8 cellular contexts compared by ENCODE assay signal in genomic region chr1:38046333-38046883, GRCh38. TPM values are rescaled to one million over a fixed set of nuclear protein-coding genes. Genes with fewer than 3 reads are reported as not detected.
DNase-seq lines count a peak whose midpoint lies in the region; ATAC-seq and TF ChIP-seq lines count a peak whose summit lies in the region.

POU3F1 (minus strand) TSS chr1:38046793; CDS start chr1:38046743, 50 bp downstream.

- CTCF ChIA-PET in A673 (lab: Charles Lee) = interaction anchor here (0.6 to 1.3 kb wide), 5 partner anchors 14 to 539 kb away, joined by 3 to 7 read pairs (median 4); no protein-coding TSS in a partner anchor

- H3K4me3 ChIP-seq in A673 (ENCODE audit: low read depth, low read length, poor library complexity, severe bottlenecking) (peak within 1 kb of the TSS; percentile 97), OCI-LY3 (ENCODE audit: low read length) (peak within 1 kb of the TSS; percentile 99), ectodermal cell (ENCODE audit: insufficient read depth, low read depth, low read length) (peak within 1 kb of the TSS; percentile 89), neural progenitor cell (peak within 1 kb of the TSS; percentile 92)

- intact Hi-C loops in A673 (cut with micrococcal nuclease; ENCODE audit: unreplicated experiment) = loop anchor here (5.0 kb wide), 1 partner anchor 681 kb away; no protein-coding TSS in a partner anchor

- BruUV-seq in A673 (replicated peaks; lab: Mats Ljungman, UMichigan) = no TSS peak

- H3K27me3 Mint-ChIP-seq in neural progenitor cell (ENCODE audit: insufficient read depth, low read depth) = peaks cover 44% of the 10 kb centered on the region

- H3K9ac ChIP-seq in OCI-LY3 (ENCODE audit: low read length) = peak within 1 kb of the TSS; percentile 99
- peak within 1 kb of the TSS; percentile 45 for H3K9ac ChIP-seq in neural progenitor cell

- H3K4me2 ChIP-seq in OCI-LY3 (ENCODE audit: low read length) (peak within 1 kb of the TSS; percentile 89), neural progenitor cell (peak within 1 kb of the TSS; percentile 99)

- H3K9me3 ChIP-seq in A673 (ENCODE audit: low read depth, low read length, poor library complexity, severe bottlenecking) = no peaks in the 10 kb centered on the region
- no peaks in the 10 kb centered on the region for H3K9me3 ChIP-seq in OCI-LY3 (ENCODE audit: insufficient read depth, low read length)
- no peaks in the 10 kb centered on the region for H3K9me3 ChIP-seq in ectodermal cell (ENCODE audit: control insufficient read depth, low read length)
- no peaks in the 10 kb centered on the region for H3K9me3 ChIP-seq in neural progenitor cell (ENCODE audit: low read depth)

- H3K4me1 ChIP-seq in A673 (ENCODE audit: insufficient read depth, low read length, poor library complexity, severe bottlenecking) = peaks cover 37% of the 10 kb centered on the region
- H3K4me1 ChIP-seq in OCI-LY3 (ENCODE audit: low read length) = peaks cover 28% of the 10 kb centered on the region
- peaks cover 31% of the 10 kb centered on the region for H3K4me1 ChIP-seq in ectodermal cell (ENCODE audit: control insufficient read depth, insufficient read depth, low read length)
- peaks cover 55% of the 10 kb centered on the region for H3K4me1 ChIP-seq in neural progenitor cell

- H3K36me3 ChIP-seq in A673 (ENCODE audit: insufficient read depth, low read length, poor library complexity, severe bottlenecking) = peaks cover 42% of the 10 kb centered on the region
- H3K36me3 ChIP-seq in OCI-LY3 (replicated peaks; ENCODE audit: low read depth, low read length) = peaks cover 67% of the 10 kb centered on the region
- H3K36me3 ChIP-seq in ectodermal cell (ENCODE audit: control insufficient read depth, insufficient read depth, low read length) = peaks cover 6% of the 10 kb centered on the region
- no peaks in the 10 kb centered on the region for H3K36me3 ChIP-seq in neural progenitor cell

- 0 to 1% methylated on average over 92 of the region's 92 CpGs for WGBS in ectodermal cell, 2 experiments

- H3F3A ChIP-seq in neural progenitor cell (ENCODE audit: low read depth) = peaks cover 54% of the 10 kb centered on the region

- peak; percentile 15 for ATAC-seq in GM19463 (IDR thresholded peaks at IDR 0.05; ENCODE audit: unreplicated experiment)

- peaks cover 60% of the 10 kb centered on the region for H3K4me1 Mint-ChIP-seq in neural progenitor cell

- H3K9me3 Mint-ChIP-seq in neural progenitor cell = no peaks in the 10 kb centered on the region

- TF ChIP-seq CTCF in A673 (conservative IDR thresholded peaks at IDR 0.05; ENCODE audit: low read depth, low read length) (no peak), OCI-LY3 (IDR thresholded peaks at IDR 0.05; ENCODE audit: low read depth, low read length) (no peak), neural progenitor cell (IDR thresholded peaks at IDR 0.05) (no peak)

- POLR2A ChIA-PET in A673 (lab: Charles Lee; ENCODE audit: low non-redundant PET) = interaction anchor here (0.5 to 1.1 kb wide), 7 partner anchors 18 to 294 kb away, joined by 3 to 7 read pairs (median 4); no protein-coding TSS in a partner anchor

- peaks cover 10% of the 10 kb centered on the region for H3K36me3 Mint-ChIP-seq in neural progenitor cell

- no peaks in the 10 kb centered on the region for H3K27me3 ChIP-seq in A673 (replicated peaks; ENCODE audit: insufficient read depth, low read depth, low read length, poor library complexity)
- no peaks in the 10 kb centered on the region for H3K27me3 ChIP-seq in OCI-LY3 (ENCODE audit: low read depth, low read length)
- H3K27me3 ChIP-seq in ectodermal cell (ENCODE audit: control insufficient read depth, insufficient read depth, low read length, poor library complexity, severe bottlenecking) = peaks cover 35% of the 10 kb centered on the region
- H3K27me3 ChIP-seq in neural progenitor cell = no peaks in the 10 kb centered on the region

- H3K27ac ChIP-seq in A673 (ENCODE audit: low read depth, low read length, poor library complexity, severe bottlenecking) = peak within 1 kb of the TSS; percentile 93
- peak within 1 kb of the TSS; percentile 98 for H3K27ac ChIP-seq in OCI-LY3 (ENCODE audit: low read length)
- H3K27ac ChIP-seq in ectodermal cell (ENCODE audit: insufficient read depth, low read depth, low read length, poor library complexity, severe bottlenecking) = no peak within 1 kb of the TSS
- peak within 1 kb of the TSS; percentile 18 for H3K27ac ChIP-seq in neural progenitor cell

- peaks cover 98% of the 10 kb centered on the region for H3K79me2 ChIP-seq in OCI-LY3 (ENCODE audit: low read length)
- H3K79me2 ChIP-seq in neural progenitor cell (ENCODE audit: low read depth) = peaks cover 97% of the 10 kb centered on the region

- H3K27ac Mint-ChIP-seq in neural progenitor cell = no peak within 1 kb of the TSS

- no peak within 1 kb of the TSS for H2AFZ ChIP-seq in OCI-LY3 (ENCODE audit: low read depth, low read length)
- H2AFZ ChIP-seq in neural progenitor cell (replicated peaks) = no peak within 1 kb of the TSS

- DNase-seq in A673 (ENCODE audit: low spot score) (no peak), neural progenitor cell (ENCODE audit: low spot score) (peak; percentile 97), AG20443 (ENCODE audit: low spot score) (no peak), NCI-H226 (no peak), SK-N-DZ (ENCODE audit: low spot score) (no peak)

- peak within 1 kb of the TSS; percentile 87 for H3K4me3 Mint-ChIP-seq in neural progenitor cell

- H4K20me1 ChIP-seq in OCI-LY3 (ENCODE audit: insufficient read depth, low read length) (peaks cover 9% of the 10 kb centered on the region; the same call in 1 of the 2 replicates), neural progenitor cell (ENCODE audit: low read depth) (peaks cover 87% of the 10 kb centered on the region)

RNA-seq across cellular contexts. Expression of gene POU3F1, which starts in this region (rescaled TPM):
- total RNA-seq in A673 (2021) = 83.3 and 92.9 TPM in 2 replicates
- 22.3 TPM for polyA plus RNA-seq in ectodermal cell (2013, experiment 1 of 4)
- polyA plus RNA-seq in ectodermal cell (2013, experiment 2 of 4) = 38.8 TPM
- polyA plus RNA-seq in ectodermal cell (2013, experiment 3 of 4) = 38.7 TPM
- polyA plus RNA-seq in ectodermal cell (2013, experiment 4 of 4) = 41.1 TPM
- total RNA-seq in neural progenitor cell (ENCODE audit: low replicate concordance) = 16.5 and 44.6 TPM in 2 replicates
- 0.96 and 1.3 TPM in 2 replicates for polyA plus RNA-seq in SK-N-DZ (2014; cell fraction: cytosol; rRNA removed)
- polyA plus RNA-seq in SK-N-DZ (2014; cell fraction: nucleus; rRNA removed) = 0.52 and 0.62 TPM in 2 replicates
